ENCODE assay signal across 1 cellular context in genomic region chr1:208203127-208203847, GRCh38.
TF ChIP-seq lines count a peak whose summit lies in the region.

No MANE protein-coding gene starts in this region.

TF ChIP-seq in IMR-90, 13 proteins besides CTCF, POLR2A, EP300 and RAD21:
- no peak for TF ChIP-seq RCOR1 (IDR thresholded peaks at IDR 0.05; ENCODE audit: insufficient replicate concordance, low read length)
